8 cellular contexts compared by ENCODE assay signal in genomic region chr1:180343931-180344406, GRCh38.
DNase-seq lines count a peak whose midpoint lies in the region; ATAC-seq lines count a peak whose summit lies in the region.

No MANE protein-coding gene starts in this region.

- peak; percentile 91 for ATAC-seq in GM18867 (IDR thresholded peaks at IDR 0.05; ENCODE audit: unreplicated experiment)
- no peak for ATAC-seq in right cardiac atrium
- no peak for ATAC-seq in T-cell (replicated peaks in 1 of 4)
- no peak for ATAC-seq in HG03159 (IDR thresholded peaks at IDR 0.05; ENCODE audit: unreplicated experiment)

- POLR2A ChIA-PET in T-cell (lab: Charles Lee) = no interaction called here

- peaks cover 4% of the 10 kb centered on the region for H3K4me1 ChIP-seq in right cardiac atrium (ENCODE audit: control insufficient read depth, insufficient read depth, low read length)

- peaks cover 16 to 32% (median 28%) of the 10 kb centered on the region in 3 donors for H3K4me1 Mint-ChIP-seq in T-cell

- H3K27me3 ChIP-seq in right cardiac atrium (ENCODE audit: control insufficient read depth, insufficient read depth) = no peaks in the 10 kb centered on the region

- peaks cover 30% of the 10 kb centered on the region for H3K36me3 Mint-ChIP-seq in T-cell

- CTCF ChIA-PET in T-cell (lab: Charles Lee) = interaction anchor here in 1 of 2 donors (0.5 kb wide), 1 partner anchor 19 kb away, joined by 3 read pairs; no protein-coding TSS in a partner anchor

- no peaks in the 10 kb centered on the region for H3K9me3 ChIP-seq in right cardiac atrium (ENCODE audit: control insufficient read depth, low read length)

- no peak overlapping the region for H3K4me3 ChIP-seq in Jurkat, Clone E6-1 (ENCODE audit: low read length)
- no peak overlapping the region for H3K4me3 ChIP-seq in right cardiac atrium (ENCODE audit: low read length)

- H3K4me3 Mint-ChIP-seq in T-cell = no peak overlapping the region

- DNase-seq in Jurkat, Clone E6-1 (ENCODE audit: low read depth, low spot score) = peak; percentile 18
- DNase-seq in NCI-H82 (lab: John Stamatoyannopoulos, UW) (peak; percentile 85), right cardiac atrium (peak in 2 of 3 donors; percentile 18 to 60), AG08396 (ENCODE audit: low spot score) (no peak), T-cell (no peak)
- DNase-seq in stimulated activated CD4-positive, alpha-beta T cell treated with anti-CD3 and anti-CD28 coated beads, Interleukin-4, amount 100 ng/mL, for 1 hour = no peak

- H3K27me3 Mint-ChIP-seq in T-cell = no peaks in the 10 kb centered on the region

- H3K9me3 Mint-ChIP-seq in T-cell = peaks cover 0 to 7% (median 4%) of the 10 kb centered on the region in 3 donors

- H3K27ac ChIP-seq in right cardiac atrium (ENCODE audit: low read length) = no peak overlapping the region

- intact Hi-C loops in right cardiac atrium (cut with DNase I) = no loop called here

- H3K27ac Mint-ChIP-seq in T-cell = no peak overlapping the region

Comparison
In these comparisons a context has a peak if more than half of its experiments do, and no peak if none do; other contexts are left out.
1. DNase-seq: peak in Jurkat, Clone E6-1 (single experiment), NCI-H82 (single experiment) and right cardiac atrium (2 of 3); none in stimulated activated CD4-positive, alpha-beta T cell treated with anti-CD3 and anti-CD28 coated beads, Interleukin-4, amount 100 ng/mL, for 1 hour (single experiment), AG08396 (single experiment) and T-cell (0 of 34).